Comparison of ENCODE assay signal across 7 cellular contexts in the genomic region with DNA sequence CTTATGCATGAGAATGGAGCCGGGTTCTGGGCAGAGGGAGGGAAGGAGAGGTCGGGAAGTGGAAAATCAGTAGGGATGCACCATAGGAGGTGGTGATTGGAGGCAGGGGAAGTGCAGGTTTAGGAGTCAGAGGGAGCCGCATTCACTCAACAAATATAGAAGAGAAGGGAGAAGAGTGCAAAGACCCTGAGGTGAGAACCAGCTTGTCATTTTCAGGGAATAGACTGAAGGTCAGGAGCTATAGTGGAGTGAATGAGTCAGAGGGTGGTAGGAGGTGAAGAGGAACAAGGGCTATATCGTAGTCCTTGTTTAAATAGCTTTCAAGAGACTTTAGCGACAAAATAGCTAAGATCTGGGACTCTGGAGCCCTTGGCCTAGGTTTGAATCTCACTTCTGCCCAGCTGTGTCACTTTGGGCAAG. TPM values are rescaled to one million over a fixed set of nuclear protein-coding genes. Genes with fewer than 3 reads are reported as not detected.
DNase-seq lines count a peak whose midpoint lies in the region; ATAC-seq lines count a peak whose summit lies in the region.

No MANE protein-coding gene starts in this region.

- CTCF ChIA-PET in activated CD4-positive, alpha-beta memory T cell treated with anti-CD3 and anti-CD28 coated beads for 36 hours (lab: Charles Lee): interaction anchor here (0.5 to 3.0 kb wide), 9 partner anchors 12 to 144 kb away, joined by 3 to 38 read pairs (median 10); a partner anchor contains a TSS

- peaks cover 37% of the 10 kb centered on the region for H3K4me1 Mint-ChIP-seq in activated CD4-positive, alpha-beta memory T cell treated with anti-CD3 and anti-CD28 coated beads for 36 hours (ENCODE audit: low read depth)
- peaks cover 64% of the 10 kb centered on the region for H3K4me1 Mint-ChIP-seq in stimulated activated naive CD8-positive, alpha-beta T cell treated with anti-CD3 and anti-CD28 coated beads, Interleukin-15, amount 100 ng/mL, for 72 hours

- peaks cover 2% of the 10 kb centered on the region; the same call in 1 of the 2 replicates for H3K36me3 ChIP-seq in HUES6 (ENCODE audit: control insufficient read depth, insufficient read depth, low read length)
- H3K36me3 ChIP-seq in iPS-18a (ENCODE audit: control insufficient read depth, low read depth, low read length): no peaks in the 10 kb centered on the region

- no peak for ATAC-seq in stimulated activated naive CD8-positive, alpha-beta T cell treated with anti-CD3 and anti-CD28 coated beads, Interleukin-15, amount 100 ng/mL, for 72 hours

- H3K27me3 ChIP-seq in HUES6 (ENCODE audit: control insufficient read depth, insufficient read depth, low read length) (no peaks in the 10 kb centered on the region), iPS-18a (ENCODE audit: control insufficient read depth, insufficient read depth, low read length) (no peaks in the 10 kb centered on the region)

- H3K36me3 Mint-ChIP-seq in activated CD4-positive, alpha-beta memory T cell treated with anti-CD3 and anti-CD28 coated beads for 36 hours: peaks cover 8% of the 10 kb centered on the region

- peak overlapping the region; percentile 66 for H3K9ac ChIP-seq in HUES6 (ENCODE audit: low read length)
- H3K9ac ChIP-seq in iPS-18a (ENCODE audit: low read length): peak overlapping the region; percentile 5

- H3K27ac Mint-ChIP-seq in activated CD4-positive, alpha-beta memory T cell treated with anti-CD3 and anti-CD28 coated beads for 36 hours: peak overlapping the region; percentile 92
- H3K27ac Mint-ChIP-seq in stimulated activated naive CD8-positive, alpha-beta T cell treated with anti-CD3 and anti-CD28 coated beads, Interleukin-15, amount 100 ng/mL, for 72 hours: peak overlapping the region; percentile 92 to 99

- no peak for DNase-seq in activated CD4-positive, alpha-beta memory T cell treated with anti-CD3 and anti-CD28 coated beads for 36 hours
- no peak for DNase-seq in stimulated activated naive CD8-positive, alpha-beta T cell treated with anti-CD3 and anti-CD28 coated beads, Interleukin-15, amount 100 ng/mL, for 72 hours
- no peak for DNase-seq in SKM-1 treated with dmso at 0.1 percent for 144 hours (lab: John Stamatoyannopoulos, UW; ENCODE audit: unreplicated experiment)
- no peak for DNase-seq in posterior vena cava (ENCODE audit: low spot score)
- DNase-seq in stimulated activated CD8-positive, alpha-beta memory T cell treated with anti-CD3 and anti-CD28 coated beads, Interleukin-4, amount 100 ng/mL, for 48 hours: no peak

- H3K9me3 ChIP-seq in HUES6 (ENCODE audit: control insufficient read depth, insufficient read depth, low read depth, low read length): no peaks in the 10 kb centered on the region
- no peaks in the 10 kb centered on the region for H3K9me3 ChIP-seq in iPS-18a (ENCODE audit: control insufficient read depth, low read depth, low read length)

- H3K4me3 Mint-ChIP-seq in activated CD4-positive, alpha-beta memory T cell treated with anti-CD3 and anti-CD28 coated beads for 36 hours: peak overlapping the region; percentile 91
- H3K4me3 Mint-ChIP-seq in stimulated activated naive CD8-positive, alpha-beta T cell treated with anti-CD3 and anti-CD28 coated beads, Interleukin-15, amount 100 ng/mL, for 72 hours: peak overlapping the region; percentile 89 to 95

- H3K27ac ChIP-seq in HUES6 (ENCODE audit: low read depth, low read length) (0 out of 2 replicates have a peak overlapping the region, but pooled peaks have one; percentile 18), iPS-18a (ENCODE audit: low read length) (peak overlapping the region; percentile 2)

- no peaks in the 10 kb centered on the region for H3K27me3 Mint-ChIP-seq in activated CD4-positive, alpha-beta memory T cell treated with anti-CD3 and anti-CD28 coated beads for 36 hours
- H3K27me3 Mint-ChIP-seq in stimulated activated naive CD8-positive, alpha-beta T cell treated with anti-CD3 and anti-CD28 coated beads, Interleukin-15, amount 100 ng/mL, for 72 hours: no peaks in the 10 kb centered on the region

- POLR2A ChIA-PET in activated CD4-positive, alpha-beta memory T cell treated with anti-CD3 and anti-CD28 coated beads for 36 hours (lab: Charles Lee): interaction anchor here (1.3 to 3.9 kb wide), 8 partner anchors 14 to 485 kb away, joined by 5 to 54 read pairs (median 16); a partner anchor contains a TSS

- H3K4me1 ChIP-seq in HUES6 (ENCODE audit: control insufficient read depth, insufficient read depth, low read length) (peaks cover 13% of the 10 kb centered on the region), iPS-18a (ENCODE audit: control insufficient read depth, low read depth, low read length) (peaks cover 7% of the 10 kb centered on the region)

- intact Hi-C loops in activated CD4-positive, alpha-beta memory T cell treated with anti-CD3 and anti-CD28 coated beads for 36 hours (cut with micrococcal nuclease): loop anchor here (1.0 to 2.0 kb wide), 5 partner anchors 19 to 164 kb away; a partner anchor contains a TSS
- intact Hi-C loops in posterior vena cava (cut with DNase I): no loop called here

- H3K4me3 ChIP-seq in HUES6 (ENCODE audit: low read depth, low read length): peak overlapping the region; percentile 72
- H3K4me3 ChIP-seq in iPS-18a (ENCODE audit: low read length): peak overlapping the region; percentile 76

- H3K9me3 Mint-ChIP-seq in activated CD4-positive, alpha-beta memory T cell treated with anti-CD3 and anti-CD28 coated beads for 36 hours: no peaks in the 10 kb centered on the region
- H3K9me3 Mint-ChIP-seq in stimulated activated naive CD8-positive, alpha-beta T cell treated with anti-CD3 and anti-CD28 coated beads, Interleukin-15, amount 100 ng/mL, for 72 hours: no peaks in the 10 kb centered on the region

RNA-seq across cellular contexts. Expression of a gene that starts 0.8 kb away (rescaled TPM):
- 10 to 100 TPM; 38.0 to 41.7 TPM for total RNA-seq in activated CD4-positive, alpha-beta memory T cell treated with anti-CD3 and anti-CD28 coated beads for 36 hours
- total RNA-seq in posterior vena cava: 10 to 100 TPM; 20.5 to 24.5 TPM

RNA-seq across cellular contexts. Expression of a gene that starts 3.6 kb away (rescaled TPM):
- total RNA-seq in activated CD4-positive, alpha-beta memory T cell treated with anti-CD3 and anti-CD28 coated beads for 36 hours: under 1 TPM in 1 of 2 experiments, not detected in 1; 1.00 TPM
- 1 to 10 TPM in 1 of 2 donors, not detected in 1; 1.6 TPM for total RNA-seq in posterior vena cava

RNA-seq across cellular contexts. Expression of a gene that starts 20.1 kb away (rescaled TPM):
- 10 to 100 TPM; 89.1 to 90.3 TPM for total RNA-seq in activated CD4-positive, alpha-beta memory T cell treated with anti-CD3 and anti-CD28 coated beads for 36 hours
- total RNA-seq in posterior vena cava: 10 to 100 TPM; 76.3 to 89.0 TPM

RNA-seq across cellular contexts. Expression of a gene that starts 27.9 kb away (rescaled TPM):
- total RNA-seq in activated CD4-positive, alpha-beta memory T cell treated with anti-CD3 and anti-CD28 coated beads for 36 hours: 100 to 1,000 TPM; 241 to 253 TPM
- 10 to 100 TPM; 37.1 to 46.1 TPM for total RNA-seq in posterior vena cava

RNA-seq across cellular contexts. Expression of a gene that starts 28.6 kb away (rescaled TPM):
- 10 to 100 TPM; 14.1 to 15.8 TPM for total RNA-seq in activated CD4-positive, alpha-beta memory T cell treated with anti-CD3 and anti-CD28 coated beads for 36 hours
- total RNA-seq in posterior vena cava: 1 to 10 TPM; 3.0 to 5.5 TPM
